In the genomic region with DNA sequence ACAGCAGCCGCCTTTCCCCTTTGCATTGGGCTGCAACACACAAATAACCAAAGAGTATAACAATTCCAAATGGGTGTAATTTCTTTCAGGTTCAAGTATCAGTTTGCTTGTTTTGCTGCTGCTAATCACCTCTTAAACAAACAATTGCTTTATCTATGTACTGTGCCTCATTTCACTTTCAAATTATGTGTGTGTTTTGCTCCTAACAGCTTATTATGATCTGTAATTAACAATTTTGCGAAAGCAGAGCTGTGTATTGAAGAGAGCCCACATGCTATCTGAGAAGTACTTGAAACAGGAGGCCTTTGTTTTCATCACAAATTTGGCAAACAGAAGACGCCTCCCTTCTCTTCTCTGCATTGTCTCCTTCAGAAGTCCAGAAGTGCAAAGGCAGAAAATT, we compare ENCODE assay signal across 10 cellular contexts.
"Had no signal": no experiment of that assay in that cellular context is flagged by ENCODE, and none has a peak within 500 bp of the region (broad histone marks: within the 10 kb centered on the region; RNA-seq: fewer than 3 reads in every experiment).

No MANE protein-coding gene starts in this region.

- H3K4me1 ChIP-seq: gastroesophageal sphincter had no signal

- H3K36me3 ChIP-seq: cardiac muscle cell, gastroesophageal sphincter, lower lobe of right lung, spleen had no signal

- DNase-seq: activated CD4-positive, alpha-beta T cell treated with anti-CD3 and anti-CD28 coated beads for 1 hour; activated CD4-positive, alpha-beta T cell treated with anti-CD3 and anti-CD28 coated beads, Interleukin-2, amount 50 U/mL, for 48 hours; left colon; lower lobe of right lung; spleen; stimulated activated naive CD8-positive, alpha-beta T cell treated with anti-CD3 and anti-CD28 coated beads, Interleukin-15, amount 100 ng/mL, for 72 hours; T1000 had no signal

- H3K4me3 ChIP-seq: cardiac muscle cell, gastroesophageal sphincter, lower lobe of right lung, spleen had no signal

- H3K27ac ChIP-seq: cardiac muscle cell, gastroesophageal sphincter, lower lobe of right lung, spleen had no signal

- H3K27me3 ChIP-seq: cardiac muscle cell, gastroesophageal sphincter, spleen had no signal

- ATAC-seq: gastroesophageal sphincter; left colon; lower lobe of right lung; sciatic nerve; stimulated activated naive CD8-positive, alpha-beta T cell treated with anti-CD3 and anti-CD28 coated beads, Interleukin-15, amount 100 ng/mL, for 72 hours had no signal

- H3K9me3 ChIP-seq: gastroesophageal sphincter, lower lobe of right lung, spleen had no signal
